In genomic region chr6:117602151-117602898, GRCh38 we compare ENCODE assay signal across 1 cellular context.
TF ChIP-seq lines count a peak whose summit lies in the region.

GOPC (minus strand) TSS chr6:117602511; CDS start chr6:117602288, 223 bp downstream.

TF ChIP-seq in K562, 482 proteins besides CTCF, POLR2A, EP300 and RAD21 (continued from another document and continues in another):
- TF ChIP-seq, protein P1, sequence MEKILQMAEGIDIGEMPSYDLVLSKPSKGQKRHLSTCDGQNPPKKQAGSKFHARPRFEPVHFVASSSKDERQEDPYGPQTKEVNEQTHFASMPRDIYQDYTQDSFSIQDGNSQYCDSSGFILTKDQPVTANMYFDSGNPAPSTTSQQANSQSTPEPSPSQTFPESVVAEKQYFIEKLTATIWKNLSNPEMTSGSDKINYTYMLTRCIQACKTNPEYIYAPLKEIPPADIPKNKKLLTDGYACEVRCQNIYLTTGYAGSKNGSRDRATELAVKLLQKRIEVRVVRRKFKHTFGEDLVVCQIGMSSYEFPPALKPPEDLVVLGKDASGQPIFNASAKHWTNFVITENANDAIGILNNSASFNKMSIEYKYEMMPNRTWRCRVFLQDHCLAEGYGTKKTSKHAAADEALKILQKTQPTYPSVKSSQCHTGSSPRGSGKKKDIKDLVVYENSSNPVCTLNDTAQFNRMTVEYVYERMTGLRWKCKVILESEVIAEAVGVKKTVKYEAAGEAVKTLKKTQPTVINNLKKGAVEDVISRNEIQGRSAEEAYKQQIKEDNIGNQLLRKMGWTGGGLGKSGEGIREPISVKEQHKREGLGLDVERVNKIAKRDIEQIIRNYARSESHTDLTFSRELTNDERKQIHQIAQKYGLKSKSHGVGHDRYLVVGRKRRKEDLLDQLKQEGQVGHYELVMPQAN (IDR thresholded peaks at IDR 0.05; ENCODE audit: borderline replicate concordance), result peak; percentile 75
- TF ChIP-seq SETDB1 (IDR thresholded peaks at IDR 0.05; ENCODE audit: low read length) (no peak), CHD4 (IDR thresholded peaks at IDR 0.05; ENCODE audit: insufficient read depth, insufficient replicate concordance, low read depth, low read length, poor library complexity, severe bottlenecking) (no peak), MCM5 (IDR thresholded peaks at IDR 0.05; ENCODE audit: low read depth) (no peak), USF2 (CRISPR knock-in tag; IDR thresholded peaks at IDR 0.05) (peak; percentile 80), CHCHD3 (CRISPR knock-in tag; IDR thresholded peaks at IDR 0.05) (0 out of 2 replicates have a peak, but pooled peaks have one; percentile 11), TSC22D4 (tag; IDR thresholded peaks at IDR 0.05) (no peak), ZNF408 (CRISPR knock-in tag; IDR thresholded peaks at IDR 0.05; ENCODE audit: low read depth) (no peak), E2F1 (CRISPR knock-in tag; IDR thresholded peaks at IDR 0.05) (0 out of 2 replicates have a peak, but pooled peaks have one; percentile 61), JUN (IDR thresholded peaks at IDR 0.05; ENCODE audit: borderline replicate concordance, low read depth, low read length) (peak; percentile 59; the same call in 1 of the 2 replicates), JUN (CRISPR knock-in tag; IDR thresholded peaks at IDR 0.05; ENCODE audit: borderline replicate concordance) (no peak; the same call in 1 of the 2 replicates), TEAD4 (IDR thresholded peaks at IDR 0.05; ENCODE audit: low read length) (peak; percentile 39), TEAD4 (CRISPR knock-in tag; IDR thresholded peaks at IDR 0.05; ENCODE audit: borderline replicate concordance) (no peak), TCF7L2 (IDR thresholded peaks at IDR 0.05; ENCODE audit: low read depth, low read length) (no peak), ZNF316 (IDR thresholded peaks at IDR 0.05) (0 out of 2 replicates have a peak, but pooled peaks have one; percentile 23), SP2 (IDR thresholded peaks at IDR 0.05; ENCODE audit: extremely low read depth, low read depth, low read length, poor library complexity, severe bottlenecking) (peak; percentile 20), SMARCE1 (IDR thresholded peaks at IDR 0.05) (no peak), DIDO1 (tag; IDR thresholded peaks at IDR 0.05; ENCODE audit: low read depth) (peak; percentile 41; the same call in 1 of the 2 replicates), TOE1 (IDR thresholded peaks at IDR 0.05; ENCODE audit: borderline replicate concordance) (peak; percentile 71), TOE1 (CRISPR knock-in tag; IDR thresholded peaks at IDR 0.05; ENCODE audit: borderline replicate concordance, low read depth) (no peak), SRF (CRISPR knock-in tag; IDR thresholded peaks at IDR 0.05) (peak in 1 of 2 experiments; percentile 81; a peak in 2 of 4 replicates), RAD51 (IDR thresholded peaks at IDR 0.05; ENCODE audit: borderline replicate concordance, low read depth) (peak; percentile 49; the same call in 1 of the 2 replicates), TFE3 (CRISPR knock-in tag; IDR thresholded peaks at IDR 0.05) (no peak), FOXK2 (conservative IDR thresholded peaks at IDR 0.05 in 1 of 2, IDR thresholded peaks at IDR 0.05 in 1 of 2; ENCODE audit: low read depth in 2 of 2) (peak; percentile 54 to 61; a peak in 3 of 4 replicates), PCBP2 (IDR thresholded peaks at IDR 0.05; ENCODE audit: low read depth, low read length, poor library complexity, severe bottlenecking) (no peak), CBX8 (IDR thresholded peaks at IDR 0.05; ENCODE audit: borderline replicate concordance, extremely low read depth, low read depth, low read length, poor library complexity, severe bottlenecking) (no peak), MED1 (CRISPR knock-in tag; IDR thresholded peaks at IDR 0.05; ENCODE audit: borderline replicate concordance) (no peak), ERF (CRISPR knock-in tag; IDR thresholded peaks at IDR 0.05) (no peak), BDP1 (IDR thresholded peaks at IDR 0.05; ENCODE audit: insufficient read depth, insufficient read length) (no peak), ZNF274 (IDR thresholded peaks at IDR 0.05; ENCODE audit: borderline replicate concordance, low read depth, low read length) (no peak), SMARCB1 (IDR thresholded peaks at IDR 0.05; ENCODE audit: insufficient read length, low read depth) (no peak), RFX7 (CRISPR knock-in tag; IDR thresholded peaks at IDR 0.05) (0 out of 2 replicates have a peak, but pooled peaks have one; percentile 23), ZNF232 (CRISPR knock-in tag; IDR thresholded peaks at IDR 0.05) (no peak), SMAD1 (IDR thresholded peaks at IDR 0.05; ENCODE audit: low read depth, low read length, partially characterized antibody) (no peak), RFX1 (IDR thresholded peaks at IDR 0.05) (peak; percentile 13; the same call in 1 of the 2 replicates), JUND (IDR thresholded peaks at IDR 0.05; ENCODE audit: borderline replicate concordance, low read depth, low read length) (peak; percentile 4; the same call in 1 of the 2 replicates), JUND (tag; IDR thresholded peaks at IDR 0.05; ENCODE audit: borderline replicate concordance, low read depth, low read length) (no peak), ZNF707 (CRISPR knock-in tag; conservative IDR thresholded peaks at IDR 0.05) (no peak), YY1 (IDR thresholded peaks at IDR 0.05; ENCODE audit: borderline replicate concordance in 1 of 3, control insufficient read depth in 1 of 3, extremely low read depth in 1 of 3, insufficient read depth in 3 of 3, insufficient read length in 1 of 3, insufficient replicate concordance in 2 of 3, low read depth in 1 of 3, low read length in 2 of 3) (peak; percentile 92 to 98 (median 97))
- TF ChIP-seq, protein P2, sequence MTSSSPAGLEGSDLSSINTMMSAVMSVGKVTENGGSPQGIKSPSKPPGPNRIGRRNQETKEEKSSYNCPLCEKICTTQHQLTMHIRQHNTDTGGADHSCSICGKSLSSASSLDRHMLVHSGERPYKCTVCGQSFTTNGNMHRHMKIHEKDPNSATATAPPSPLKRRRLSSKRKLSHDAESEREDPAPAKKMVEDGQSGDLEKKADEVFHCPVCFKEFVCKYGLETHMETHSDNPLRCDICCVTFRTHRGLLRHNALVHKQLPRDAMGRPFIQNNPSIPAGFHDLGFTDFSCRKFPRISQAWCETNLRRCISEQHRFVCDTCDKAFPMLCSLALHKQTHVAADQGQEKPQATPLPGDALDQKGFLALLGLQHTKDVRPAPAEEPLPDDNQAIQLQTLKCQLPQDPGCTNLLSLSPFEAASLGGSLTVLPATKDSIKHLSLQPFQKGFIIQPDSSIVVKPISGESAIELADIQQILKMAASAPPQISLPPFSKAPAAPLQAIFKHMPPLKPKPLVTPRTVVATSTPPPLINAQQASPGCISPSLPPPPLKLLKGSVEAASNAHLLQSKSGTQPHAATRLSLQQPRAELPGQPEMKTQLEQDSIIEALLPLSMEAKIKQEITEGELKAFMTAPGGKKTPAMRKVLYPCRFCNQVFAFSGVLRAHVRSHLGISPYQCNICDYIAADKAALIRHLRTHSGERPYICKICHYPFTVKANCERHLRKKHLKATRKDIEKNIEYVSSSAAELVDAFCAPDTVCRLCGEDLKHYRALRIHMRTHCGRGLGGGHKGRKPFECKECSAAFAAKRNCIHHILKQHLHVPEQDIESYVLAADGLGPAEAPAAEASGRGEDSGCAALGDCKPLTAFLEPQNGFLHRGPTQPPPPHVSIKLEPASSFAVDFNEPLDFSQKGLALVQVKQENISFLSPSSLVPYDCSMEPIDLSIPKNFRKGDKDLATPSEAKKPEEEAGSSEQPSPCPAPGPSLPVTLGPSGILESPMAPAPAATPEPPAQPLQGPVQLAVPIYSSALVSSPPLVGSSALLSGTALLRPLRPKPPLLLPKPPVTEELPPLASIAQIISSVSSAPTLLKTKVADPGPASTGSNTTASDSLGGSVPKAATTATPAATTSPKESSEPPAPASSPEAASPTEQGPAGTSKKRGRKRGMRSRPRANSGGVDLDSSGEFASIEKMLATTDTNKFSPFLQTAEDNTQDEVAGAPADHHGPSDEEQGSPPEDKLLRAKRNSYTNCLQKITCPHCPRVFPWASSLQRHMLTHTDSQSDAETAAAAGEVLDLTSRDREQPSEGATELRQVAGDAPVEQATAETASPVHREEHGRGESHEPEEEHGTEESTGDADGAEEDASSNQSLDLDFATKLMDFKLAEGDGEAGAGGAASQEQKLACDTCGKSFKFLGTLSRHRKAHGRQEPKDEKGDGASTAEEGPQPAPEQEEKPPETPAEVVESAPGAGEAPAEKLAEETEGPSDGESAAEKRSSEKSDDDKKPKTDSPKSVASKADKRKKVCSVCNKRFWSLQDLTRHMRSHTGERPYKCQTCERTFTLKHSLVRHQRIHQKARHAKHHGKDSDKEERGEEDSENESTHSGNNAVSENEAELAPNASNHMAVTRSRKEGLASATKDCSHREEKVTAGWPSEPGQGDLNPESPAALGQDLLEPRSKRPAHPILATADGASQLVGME (CRISPR knock-in tag; IDR thresholded peaks at IDR 0.05), result no peak
- TF ChIP-seq, protein P3, sequence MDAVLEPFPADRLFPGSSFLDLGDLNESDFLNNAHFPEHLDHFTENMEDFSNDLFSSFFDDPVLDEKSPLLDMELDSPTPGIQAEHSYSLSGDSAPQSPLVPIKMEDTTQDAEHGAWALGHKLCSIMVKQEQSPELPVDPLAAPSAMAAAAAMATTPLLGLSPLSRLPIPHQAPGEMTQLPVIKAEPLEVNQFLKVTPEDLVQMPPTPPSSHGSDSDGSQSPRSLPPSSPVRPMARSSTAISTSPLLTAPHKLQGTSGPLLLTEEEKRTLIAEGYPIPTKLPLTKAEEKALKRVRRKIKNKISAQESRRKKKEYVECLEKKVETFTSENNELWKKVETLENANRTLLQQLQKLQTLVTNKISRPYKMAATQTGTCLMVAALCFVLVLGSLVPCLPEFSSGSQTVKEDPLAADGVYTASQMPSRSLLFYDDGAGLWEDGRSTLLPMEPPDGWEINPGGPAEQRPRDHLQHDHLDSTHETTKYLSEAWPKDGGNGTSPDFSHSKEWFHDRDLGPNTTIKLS (IDR thresholded peaks at IDR 0.05; ENCODE audit: borderline replicate concordance, low read depth), result peak; percentile 85
- TF ChIP-seq, protein P4, sequence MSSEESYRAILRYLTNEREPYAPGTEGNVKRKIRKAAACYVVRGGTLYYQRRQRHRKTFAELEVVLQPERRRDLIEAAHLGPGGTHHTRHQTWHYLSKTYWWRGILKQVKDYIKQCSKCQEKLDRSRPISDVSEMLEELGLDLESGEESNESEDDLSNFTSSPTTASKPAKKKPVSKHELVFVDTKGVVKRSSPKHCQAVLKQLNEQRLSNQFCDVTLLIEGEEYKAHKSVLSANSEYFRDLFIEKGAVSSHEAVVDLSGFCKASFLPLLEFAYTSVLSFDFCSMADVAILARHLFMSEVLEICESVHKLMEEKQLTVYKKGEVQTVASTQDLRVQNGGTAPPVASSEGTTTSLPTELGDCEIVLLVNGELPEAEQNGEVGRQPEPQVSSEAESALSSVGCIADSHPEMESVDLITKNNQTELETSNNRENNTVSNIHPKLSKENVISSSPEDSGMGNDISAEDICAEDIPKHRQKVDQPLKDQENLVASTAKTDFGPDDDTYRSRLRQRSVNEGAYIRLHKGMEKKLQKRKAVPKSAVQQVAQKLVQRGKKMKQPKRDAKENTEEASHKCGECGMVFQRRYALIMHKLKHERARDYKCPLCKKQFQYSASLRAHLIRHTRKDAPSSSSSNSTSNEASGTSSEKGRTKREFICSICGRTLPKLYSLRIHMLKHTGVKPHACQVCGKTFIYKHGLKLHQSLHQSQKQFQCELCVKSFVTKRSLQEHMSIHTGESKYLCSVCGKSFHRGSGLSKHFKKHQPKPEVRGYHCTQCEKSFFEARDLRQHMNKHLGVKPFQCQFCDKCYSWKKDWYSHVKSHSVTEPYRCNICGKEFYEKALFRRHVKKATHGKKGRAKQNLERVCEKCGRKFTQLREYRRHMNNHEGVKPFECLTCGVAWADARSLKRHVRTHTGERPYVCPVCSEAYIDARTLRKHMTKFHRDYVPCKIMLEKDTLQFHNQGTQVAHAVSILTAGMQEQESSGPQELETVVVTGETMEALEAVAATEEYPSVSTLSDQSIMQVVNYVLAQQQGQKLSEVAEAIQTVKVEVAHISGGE (CRISPR knock-in tag; IDR thresholded peaks at IDR 0.05), result peak in 2 of 3 experiments; percentile 48 to 90; a peak in 3 of 6 replicates
- TF ChIP-seq, protein P5, sequence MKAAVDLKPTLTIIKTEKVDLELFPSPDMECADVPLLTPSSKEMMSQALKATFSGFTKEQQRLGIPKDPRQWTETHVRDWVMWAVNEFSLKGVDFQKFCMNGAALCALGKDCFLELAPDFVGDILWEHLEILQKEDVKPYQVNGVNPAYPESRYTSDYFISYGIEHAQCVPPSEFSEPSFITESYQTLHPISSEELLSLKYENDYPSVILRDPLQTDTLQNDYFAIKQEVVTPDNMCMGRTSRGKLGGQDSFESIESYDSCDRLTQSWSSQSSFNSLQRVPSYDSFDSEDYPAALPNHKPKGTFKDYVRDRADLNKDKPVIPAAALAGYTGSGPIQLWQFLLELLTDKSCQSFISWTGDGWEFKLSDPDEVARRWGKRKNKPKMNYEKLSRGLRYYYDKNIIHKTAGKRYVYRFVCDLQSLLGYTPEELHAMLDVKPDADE (conservative IDR thresholded peaks at IDR 0.05; ENCODE audit: control insufficient read depth, low read depth, low read length), result no peak; the same call in 1 of the 2 replicates
